Comparison of ENCODE assay signal across 8 cellular contexts in genomic region chr16:2474877-2475412, GRCh38. TPM values are rescaled to one million over a fixed set of nuclear protein-coding genes. Genes with fewer than 3 reads are reported as not detected.
A peak's percentile ranks its signal among the peaks of the same experiment; 100 is the strongest.
DNase-seq lines count a peak whose midpoint lies in the region; ATAC-seq lines count a peak whose summit lies in the region.

TBC1D24 (plus strand) TSS chr16:2475127; CDS start chr16:2496149, 21,022 bp downstream.

- H3K4me3 Mint-ChIP-seq in dendritic cell treated with granulocyte-macrophage colony-stimulating factor and Interleukin-4, amounts not matched to agents 40 ng/mL and 50 ng/mL, for 4 days: peak within 1 kb of the TSS; percentile 84

- H3K27me3 Mint-ChIP-seq in dendritic cell treated with granulocyte-macrophage colony-stimulating factor and Interleukin-4, amounts not matched to agents 40 ng/mL and 50 ng/mL, for 4 days: peaks cover 30% of the 10 kb centered on the region

- H3K9me3 Mint-ChIP-seq in dendritic cell treated with granulocyte-macrophage colony-stimulating factor and Interleukin-4, amounts not matched to agents 40 ng/mL and 50 ng/mL, for 4 days: no peaks in the 10 kb centered on the region

- peak within 1 kb of the TSS; percentile 90 for H3K27ac Mint-ChIP-seq in dendritic cell treated with granulocyte-macrophage colony-stimulating factor and Interleukin-4, amounts not matched to agents 40 ng/mL and 50 ng/mL, for 4 days

- intact Hi-C loops in dendritic cell treated with granulocyte-macrophage colony-stimulating factor and Interleukin-4, amounts not matched to agents 40 ng/mL and 50 ng/mL, for 4 days (cut with micrococcal nuclease): loop anchor here (2.0 kb wide), 1 partner anchor 26 kb away; no protein-coding TSS in a partner anchor

- H3K4me1 Mint-ChIP-seq in dendritic cell treated with granulocyte-macrophage colony-stimulating factor and Interleukin-4, amounts not matched to agents 40 ng/mL and 50 ng/mL, for 4 days (ENCODE audit: low read depth): peaks cover 45% of the 10 kb centered on the region

- ATAC-seq in HG03025 (IDR thresholded peaks at IDR 0.05; ENCODE audit: low FRiP score, unreplicated experiment) (peak; percentile 56), left lobe of liver (peak; percentile 55)

- DNase-seq in NCI-H2081 (lab: John Stamatoyannopoulos, UW) (peak; percentile 84 to 85), NCI-H2081 treated with DMSO at 0.1 percent for 48 hours (lab: John Stamatoyannopoulos, UW) (no peak), NCI-H460 (ENCODE audit: extremely low read depth, low read depth) (peak; percentile 80), left lobe of liver (ENCODE audit: low spot score) (peak; percentile 90)
- peak; percentile 57 to 71 for DNase-seq in activated CD4-positive, alpha-beta T cell treated with anti-CD3 and anti-CD28 coated beads, Interleukin-2, amount 50 U/mL, for 24 hours (ENCODE audit: low read depth in 1 of 2, low spot score in 1 of 2)
- DNase-seq in stimulated activated CD4-positive, alpha-beta T cell treated with anti-CD3 and anti-CD28 coated beads, Interleukin-1b, Interleukin-23, amount 100 ng/mL, for 4 hours (ENCODE audit: low read depth in 2 of 2): peak; percentile 69 to 84

- H3K36me3 Mint-ChIP-seq in dendritic cell treated with granulocyte-macrophage colony-stimulating factor and Interleukin-4, amounts not matched to agents 40 ng/mL and 50 ng/mL, for 4 days (ENCODE audit: low read depth): peaks cover 16% of the 10 kb centered on the region

RNA-seq across cellular contexts. Expression of gene TBC1D24, which starts in this region (rescaled TPM):
- 9.4 and 10.2 TPM in 2 replicates for total RNA-seq in NCI-H460 (2014; rRNA removed; shearing (Covaris generic))
- polyA plus RNA-seq in NCI-H460 (2014; cell fraction: nucleus; rRNA removed): 21.0 and 21.3 TPM in 2 replicates
- 32.5 TPM for total RNA-seq in left lobe of liver
